ENCODE assay signal across 17 cellular contexts in genomic region chr7:74235525-74236269, GRCh38. TPM values are rescaled to one million over a fixed set of nuclear protein-coding genes. Genes with fewer than 3 reads are reported as not detected.
DNase-seq lines count a peak whose midpoint lies in the region; ATAC-seq and TF ChIP-seq lines count a peak whose summit lies in the region.
"Had no signal": no experiment of that assay in that cellular context is flagged by ENCODE, and none has a peak within 500 bp of the region (broad histone marks: within the 10 kb centered on the region; RNA-seq: fewer than 3 reads in every experiment).

No MANE protein-coding gene starts in this region.

- intact Hi-C loops in IMR-90 (cut with micrococcal nuclease) = no loop called here
- intact Hi-C loops in activated T-helper 2 cell treated with anti-CD3 and anti-CD28 coated beads, Interferon-gamma antibody, Interleukin-2, Interleukin-4, amounts not matched to agents 10 μg/mL and 5 μg/mL and 100 μg/mL, durations not matched to agents 14 hours and 24 hours and 36 hours (cut with micrococcal nuclease) = no loop called here

- H3K27ac Mint-ChIP-seq in activated CD4-positive, alpha-beta T cell treated with anti-CD3 and anti-CD28 coated beads, Interleukin-2, amount 10 ng/mL, durations not matched to agents 7 days and 5 days = peak overlapping the region; percentile 66
- peak overlapping the region; percentile 21 for H3K27ac Mint-ChIP-seq in activated T-helper 2 cell treated with anti-CD3 and anti-CD28 coated beads, Interferon-gamma antibody, Interleukin-2, Interleukin-4, amounts not matched to agents 10 μg/mL and 5 μg/mL and 100 μg/mL, durations not matched to agents 14 hours and 24 hours and 36 hours
- peak overlapping the region; percentile 33 for H3K27ac Mint-ChIP-seq in stimulated activated memory B cell treated with anti-CD40 and anti-IgM and Interleukin-4, amounts not matched to agents 10 μg/mL and 1 μg/mL and 100 μg/mL, for 72 hours

- CTCF ChIA-PET in activated CD4-positive, alpha-beta T cell treated with anti-CD3 and anti-CD28 coated beads, Interleukin-2, amount 10 ng/mL, durations not matched to agents 7 days and 5 days (lab: Charles Lee) = interaction anchor here (1.1 to 1.5 kb wide), 2 partner anchors 29 to 174 kb away, joined by 3 to 7 read pairs; no protein-coding TSS in a partner anchor
- CTCF ChIA-PET in IMR-90 (lab: Yijun Ruan, JAX) = no interaction called here

- in situ Hi-C loops in IMR-90 (cut with MboI; ENCODE audit: low sequenced_read_pairs) = loop anchor here (25.0 kb wide), 1 partner anchor 127 kb away; no protein-coding TSS in a partner anchor

- TF ChIP-seq POLR2A in IMR-90 (IDR thresholded peaks at IDR 0.05; ENCODE audit: low read depth, low read length) = no peak

- H4K5ac ChIP-seq in IMR-90 (ENCODE audit: low read depth, low read length) = no peak overlapping the region

- 0 out of 2 replicates have a peak overlapping the region, but pooled peaks have one; percentile 8 for H2BK120ac ChIP-seq in IMR-90 (ENCODE audit: low read depth, low read length)

- H3K9me3 Mint-ChIP-seq in activated CD4-positive, alpha-beta T cell treated with anti-CD3 and anti-CD28 coated beads, Interleukin-2, amount 10 ng/mL, durations not matched to agents 7 days and 5 days = no peaks in the 10 kb centered on the region
- H3K9me3 Mint-ChIP-seq in activated T-helper 2 cell treated with anti-CD3 and anti-CD28 coated beads, Interferon-gamma antibody, Interleukin-2, Interleukin-4, amounts not matched to agents 10 μg/mL and 5 μg/mL and 100 μg/mL, durations not matched to agents 14 hours and 24 hours and 36 hours = no peaks in the 10 kb centered on the region
- H3K9me3 Mint-ChIP-seq in stimulated activated memory B cell treated with anti-CD40 and anti-IgM and Interleukin-4, amounts not matched to agents 10 μg/mL and 1 μg/mL and 100 μg/mL, for 72 hours = no peaks in the 10 kb centered on the region

- H3K4ac ChIP-seq in IMR-90 (ENCODE audit: low read depth, low read length) = no peak overlapping the region

- H3K23ac ChIP-seq in IMR-90 (ENCODE audit: low read depth, low read length) = no peak overlapping the region

- no peak overlapping the region for H2BK5ac ChIP-seq in IMR-90 (ENCODE audit: low read depth, low read length, poor library complexity, severe bottlenecking)

- H2BK15ac ChIP-seq in IMR-90 (ENCODE audit: low read depth, low read length) = no peak overlapping the region

- POLR2A ChIA-PET in activated CD4-positive, alpha-beta T cell treated with anti-CD3 and anti-CD28 coated beads, Interleukin-2, amount 10 ng/mL, durations not matched to agents 7 days and 5 days (lab: Charles Lee) = interaction anchor here (0.6 kb wide), 1 partner anchor 484 kb away, joined by 3 read pairs; no protein-coding TSS in a partner anchor
- POLR2A ChIA-PET in IMR-90 (lab: Charles Lee; ENCODE audit: unreplicated experiment) = no interaction called here

- peaks cover 45% of the 10 kb centered on the region for H3K36me3 Mint-ChIP-seq in activated CD4-positive, alpha-beta T cell treated with anti-CD3 and anti-CD28 coated beads, Interleukin-2, amount 10 ng/mL, durations not matched to agents 7 days and 5 days (ENCODE audit: low read depth)
- H3K36me3 Mint-ChIP-seq in activated T-helper 2 cell treated with anti-CD3 and anti-CD28 coated beads, Interferon-gamma antibody, Interleukin-2, Interleukin-4, amounts not matched to agents 10 μg/mL and 5 μg/mL and 100 μg/mL, durations not matched to agents 14 hours and 24 hours and 36 hours (ENCODE audit: low read depth) = peaks cover 62% of the 10 kb centered on the region
- peaks cover 66% of the 10 kb centered on the region for H3K36me3 Mint-ChIP-seq in stimulated activated memory B cell treated with anti-CD40 and anti-IgM and Interleukin-4, amounts not matched to agents 10 μg/mL and 1 μg/mL and 100 μg/mL, for 72 hours

- no peak overlapping the region for H3K56ac ChIP-seq in IMR-90 (ENCODE audit: extremely low read depth, insufficient read depth, low read length)

- H3K4me2 ChIP-seq in IMR-90 (ENCODE audit: low read depth, low read length) = no peak overlapping the region

- H4K8ac ChIP-seq in IMR-90 (ENCODE audit: low read depth in 2 of 2, low read length in 2 of 2) = no peak overlapping the region

- H2AK9ac ChIP-seq in IMR-90 (replicated peaks; ENCODE audit: low read depth, low read length, poor library complexity) = no peak overlapping the region

- H2AK5ac ChIP-seq in IMR-90 (ENCODE audit: low read depth, low read length) = no peak overlapping the region

- no peak overlapping the region for H4K91ac ChIP-seq in IMR-90 (ENCODE audit: insufficient read depth, low read depth, low read length)

- H3K9ac ChIP-seq in IMR-90 (ENCODE audit: low read depth, low read length) = no peak overlapping the region
- H3K9ac ChIP-seq: GM23248 had no signal

- no peak for TF ChIP-seq CTCF in IMR-90 (conservative IDR thresholded peaks at IDR 0.05; ENCODE audit: low read depth, low read length)

- 83% methylated on average over 2 of the region's 8 CpGs; no CpG with 5 or more reads in 1 of the 2 experiments for WGBS in IMR-90 (ENCODE audit: extremely low coverage in 2 of 2, insufficient read length in 1 of 2), 2 experiments

- H3K14ac ChIP-seq in IMR-90 (replicated peaks; ENCODE audit: low read depth, low read length) = no peak overlapping the region

- no peak overlapping the region; the same call in 1 of the 2 replicates for H2BK20ac ChIP-seq in IMR-90 (ENCODE audit: low read depth, low read length)

- H3K36me3 ChIP-seq in IMR-90 (ENCODE audit: control insufficient read depth, insufficient read depth, low read length) = peaks cover 35% of the 10 kb centered on the region

- TF ChIP-seq RAD21 in IMR-90 (IDR thresholded peaks at IDR 0.05; ENCODE audit: low read length) = no peak

- dilution Hi-C loops in IMR-90 (cut with HindIII; ENCODE audit: low sequenced_read_pairs, unreplicated experiment) = no loop called here

- peaks cover 0 to 12% of the 10 kb centered on the region in 2 experiments; a peak in 1 of 4 replicates for H3K79me1 ChIP-seq in IMR-90 (ENCODE audit: low read depth in 1 of 2, low read length in 2 of 2)

- H3K27me3 ChIP-seq in IMR-90 (ENCODE audit: control insufficient read depth, insufficient read depth, low read length) = no peaks in the 10 kb centered on the region

- DNase-seq in activated CD4-positive, alpha-beta T cell treated with anti-CD3 and anti-CD28 coated beads, Interleukin-2, amount 10 ng/mL, durations not matched to agents 7 days and 5 days = no peak
- no peak for DNase-seq in activated CD4-positive, alpha-beta T cell treated with anti-CD3 and anti-CD28 coated beads for 1 hour
- no peak for DNase-seq in IMR-90
- DNase-seq in activated T-helper 2 cell treated with anti-CD3 and anti-CD28 coated beads, Interferon-gamma antibody, Interleukin-2, Interleukin-4, amounts not matched to agents 10 μg/mL and 5 μg/mL and 100 μg/mL, durations not matched to agents 14 hours and 24 hours and 36 hours (ENCODE audit: low spot score) = no peak
- DNase-seq in NCI-H2171 treated with DMSO at 0.1 percent for 48 hours (lab: John Stamatoyannopoulos, UW) = no peak
- no peak for DNase-seq in LoVo (ENCODE audit: low spot score)
- DNase-seq: 8988T, DMS 273 treated with DMSO at 0.1 percent for 48 hours, EL, GM23248, NCI-H1417, NCI-H187 treated with DMSO at 0.1 percent for 48 hours, NCI-H526 treated with DMSO at 0.1 percent for 48 hours had no signal

- H3K4me3 ChIP-seq in IMR-90 (ENCODE audit: insufficient read depth, low read depth, low read length) = no peak overlapping the region
- H3K4me3 ChIP-seq: GM23248 had no signal

- no peaks in the 10 kb centered on the region for H3K9me3 ChIP-seq in IMR-90 (ENCODE audit: control insufficient read depth, insufficient read depth, low read length)

- H2AFZ ChIP-seq in IMR-90 (replicated peaks; ENCODE audit: low read length, poor library complexity) = no peak overlapping the region
- H2AFZ ChIP-seq: GM23248 had no signal

- H3K27ac ChIP-seq in IMR-90 (ENCODE audit: insufficient read depth, low read length) = no peak overlapping the region
- H3K27ac ChIP-seq: GM23248 had no signal

- H4K20me1 ChIP-seq in IMR-90 (ENCODE audit: insufficient read depth, low read length) = peaks cover 17% of the 10 kb centered on the region

- peaks cover 9% of the 10 kb centered on the region for H3K4me1 ChIP-seq in IMR-90 (ENCODE audit: control insufficient read depth, insufficient read depth, low read length)

- H3K18ac ChIP-seq in IMR-90 (ENCODE audit: low read depth, low read length) = no peak overlapping the region

- H3K4me1 Mint-ChIP-seq in activated CD4-positive, alpha-beta T cell treated with anti-CD3 and anti-CD28 coated beads, Interleukin-2, amount 10 ng/mL, durations not matched to agents 7 days and 5 days = peaks cover 30% of the 10 kb centered on the region
- peaks cover 24% of the 10 kb centered on the region for H3K4me1 Mint-ChIP-seq in activated T-helper 2 cell treated with anti-CD3 and anti-CD28 coated beads, Interferon-gamma antibody, Interleukin-2, Interleukin-4, amounts not matched to agents 10 μg/mL and 5 μg/mL and 100 μg/mL, durations not matched to agents 14 hours and 24 hours and 36 hours (ENCODE audit: low read depth)
- peaks cover 33% of the 10 kb centered on the region for H3K4me1 Mint-ChIP-seq in stimulated activated memory B cell treated with anti-CD40 and anti-IgM and Interleukin-4, amounts not matched to agents 10 μg/mL and 1 μg/mL and 100 μg/mL, for 72 hours

- no peak for ATAC-seq in IMR-90 (ENCODE audit: low read depth)
- ATAC-seq in stimulated activated memory B cell treated with anti-CD40 and anti-IgM and Interleukin-4, amounts not matched to agents 10 μg/mL and 1 μg/mL and 100 μg/mL, for 72 hours = no peak
- ATAC-seq in HG03432 (IDR thresholded peaks at IDR 0.05; ENCODE audit: unreplicated experiment) = no peak
- ATAC-seq: HCT116, HepG2 had no signal

- no peak overlapping the region for H3K4me3 Mint-ChIP-seq in activated CD4-positive, alpha-beta T cell treated with anti-CD3 and anti-CD28 coated beads, Interleukin-2, amount 10 ng/mL, durations not matched to agents 7 days and 5 days
- H3K4me3 Mint-ChIP-seq in activated T-helper 2 cell treated with anti-CD3 and anti-CD28 coated beads, Interferon-gamma antibody, Interleukin-2, Interleukin-4, amounts not matched to agents 10 μg/mL and 5 μg/mL and 100 μg/mL, durations not matched to agents 14 hours and 24 hours and 36 hours (ENCODE audit: low read depth) = no peak overlapping the region
- no peak overlapping the region for H3K4me3 Mint-ChIP-seq in stimulated activated memory B cell treated with anti-CD40 and anti-IgM and Interleukin-4, amounts not matched to agents 10 μg/mL and 1 μg/mL and 100 μg/mL, for 72 hours

- peaks cover 10% of the 10 kb centered on the region for H3K9me1 ChIP-seq in IMR-90 (ENCODE audit: insufficient read depth, low read length)

- BruUV-seq in IMR-90 (replicated peaks; lab: Mats Ljungman, UMichigan) = no TSS peak

- H3K27me3 Mint-ChIP-seq in activated CD4-positive, alpha-beta T cell treated with anti-CD3 and anti-CD28 coated beads, Interleukin-2, amount 10 ng/mL, durations not matched to agents 7 days and 5 days = no peaks in the 10 kb centered on the region
- no peaks in the 10 kb centered on the region for H3K27me3 Mint-ChIP-seq in activated T-helper 2 cell treated with anti-CD3 and anti-CD28 coated beads, Interferon-gamma antibody, Interleukin-2, Interleukin-4, amounts not matched to agents 10 μg/mL and 5 μg/mL and 100 μg/mL, durations not matched to agents 14 hours and 24 hours and 36 hours (ENCODE audit: low read depth)
- no peaks in the 10 kb centered on the region for H3K27me3 Mint-ChIP-seq in stimulated activated memory B cell treated with anti-CD40 and anti-IgM and Interleukin-4, amounts not matched to agents 10 μg/mL and 1 μg/mL and 100 μg/mL, for 72 hours

RNA-seq across cellular contexts. Expression of gene RFC2, which starts 18.5 kb away (rescaled TPM):
- 10 to 100 TPM; 52.2 to 62.9 TPM for total RNA-seq in activated CD4-positive, alpha-beta T cell treated with anti-CD3 and anti-CD28 coated beads, Interleukin-2, amount 10 ng/mL, durations not matched to agents 7 days and 5 days
- 33.9 and 37.8 TPM in 2 replicates for total RNA-seq in IMR-90 (2012; rRNA removed)
- 23.2 and 25.2 TPM in 2 replicates for polyA plus RNA-seq in IMR-90 (2012; rRNA removed)
- 11.9 and 31.1 TPM in 2 replicates for polyA plus RNA-seq in IMR-90 (2012; cell fraction: cytosol; rRNA removed)
- 4.2 and 7.5 TPM in 2 replicates for polyA plus RNA-seq in IMR-90 (2012; cell fraction: nucleus; rRNA removed; ENCODE audit: low replicate concordance)
- total RNA-seq in activated T-helper 2 cell treated with anti-CD3 and anti-CD28 coated beads, Interferon-gamma antibody, Interleukin-2, Interleukin-4, amounts not matched to agents 10 μg/mL and 5 μg/mL and 100 μg/mL, durations not matched to agents 14 hours and 24 hours and 36 hours = 82.9 and 85.2 TPM in 2 replicates

RNA-seq across cellular contexts. Expression of gene LAT2, which starts 25.9 kb away (rescaled TPM):
- 1 to 10 TPM; 8.0 to 8.4 TPM for total RNA-seq in activated CD4-positive, alpha-beta T cell treated with anti-CD3 and anti-CD28 coated beads, Interleukin-2, amount 10 ng/mL, durations not matched to agents 7 days and 5 days
- total RNA-seq in IMR-90 (2012; rRNA removed) = under 0.01 and 0.36 TPM in 2 replicates
- 0.50 and 0.77 TPM in 2 replicates for polyA plus RNA-seq in IMR-90 (2012; rRNA removed)
- polyA plus RNA-seq in IMR-90 (2012; cell fraction: cytosol; rRNA removed) = 0.41 and 0.60 TPM in 2 replicates
- polyA plus RNA-seq in IMR-90 (2012; cell fraction: nucleus; rRNA removed; ENCODE audit: low replicate concordance) = 3.3 and 4.1 TPM in 2 replicates
- total RNA-seq in activated T-helper 2 cell treated with anti-CD3 and anti-CD28 coated beads, Interferon-gamma antibody, Interleukin-2, Interleukin-4, amounts not matched to agents 10 μg/mL and 5 μg/mL and 100 μg/mL, durations not matched to agents 14 hours and 24 hours and 36 hours = 20.2 and 22.2 TPM in 2 replicates

RNA-seq across cellular contexts. Expression of gene CLIP2, which starts 53.5 kb away (rescaled TPM):
- total RNA-seq in activated CD4-positive, alpha-beta T cell treated with anti-CD3 and anti-CD28 coated beads, Interleukin-2, amount 10 ng/mL, durations not matched to agents 7 days and 5 days = under 1 TPM; 0.72 to 0.89 TPM
- 18.1 and 20.3 TPM in 2 replicates for total RNA-seq in IMR-90 (2012; rRNA removed)
- 20.7 and 23.3 TPM in 2 replicates for polyA plus RNA-seq in IMR-90 (2012; rRNA removed)
- polyA plus RNA-seq in IMR-90 (2012; cell fraction: cytosol; rRNA removed) = 14.7 and 18.2 TPM in 2 replicates
- polyA plus RNA-seq in IMR-90 (2012; cell fraction: nucleus; rRNA removed; ENCODE audit: low replicate concordance) = 16.4 and 26.3 TPM in 2 replicates
- 2.1 and 2.7 TPM in 2 replicates for total RNA-seq in activated T-helper 2 cell treated with anti-CD3 and anti-CD28 coated beads, Interferon-gamma antibody, Interleukin-2, Interleukin-4, amounts not matched to agents 10 μg/mL and 5 μg/mL and 100 μg/mL, durations not matched to agents 14 hours and 24 hours and 36 hours
